Comparison of ENCODE assay signal across 1 cellular context in the genomic region with DNA sequence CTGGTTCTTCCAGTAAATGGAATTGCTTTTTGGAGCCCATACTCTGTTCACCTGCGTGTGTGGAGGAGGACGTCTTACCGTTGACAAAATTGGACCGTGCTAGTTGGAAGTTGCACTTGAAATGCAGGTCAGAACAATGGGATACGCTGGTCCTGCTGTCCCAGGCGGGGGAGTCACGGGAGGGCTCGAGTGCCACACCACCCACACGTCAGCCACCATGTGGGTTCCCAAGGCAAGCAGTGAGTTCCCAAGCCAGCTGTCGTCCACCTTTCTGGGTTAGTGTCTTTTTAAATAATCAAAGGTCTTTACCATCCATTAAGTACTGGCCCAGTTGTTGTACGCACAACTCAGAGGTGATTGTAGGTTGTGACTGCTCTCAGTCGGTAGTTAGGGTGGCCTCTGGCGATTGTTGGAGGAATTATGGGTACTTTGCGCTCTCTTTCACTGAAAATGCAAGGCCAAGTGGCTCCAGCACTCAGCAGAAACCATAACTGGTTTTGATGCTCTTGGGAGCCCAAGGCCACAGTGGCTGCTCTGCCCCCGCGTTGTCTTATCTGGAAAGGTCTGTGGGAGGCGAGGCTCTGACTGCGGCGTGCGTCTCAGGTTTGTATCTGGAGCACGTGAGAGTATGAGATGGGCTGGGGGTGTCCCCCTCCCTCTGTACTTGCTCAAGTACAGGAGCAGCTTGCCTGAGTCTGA.
TF ChIP-seq lines count a peak whose summit lies in the region.

No MANE protein-coding gene starts in this region.

TF ChIP-seq in GM23338, 12 proteins besides CTCF, POLR2A, EP300 and RAD21:
- TF ChIP-seq ZNF331 (CRISPR knock-in tag; IDR thresholded peaks at IDR 0.05; ENCODE audit: low read depth) (no peak), STAT1 (IDR thresholded peaks at IDR 0.05; ENCODE audit: unreplicated experiment) (no peak), JUNB (IDR thresholded peaks at IDR 0.05; ENCODE audit: unreplicated experiment) (no peak), EZH2 (IDR thresholded peaks at IDR 0.05; ENCODE audit: low read depth, unreplicated experiment) (no peak), POLR2AphosphoS5 (IDR thresholded peaks at IDR 0.05; ENCODE audit: low read depth) (no peak), ZNF114 (CRISPR knock-in tag; IDR thresholded peaks at IDR 0.05) (no peak), CREB1 (CRISPR knock-in tag; IDR thresholded peaks at IDR 0.05; ENCODE audit: low read depth) (no peak), NANOG (IDR thresholded peaks at IDR 0.05; ENCODE audit: borderline replicate concordance) (no peak), EZH2phosphoT487 (IDR thresholded peaks at IDR 0.05; ENCODE audit: unreplicated experiment) (no peak)
- TF ChIP-seq, protein P1, sequence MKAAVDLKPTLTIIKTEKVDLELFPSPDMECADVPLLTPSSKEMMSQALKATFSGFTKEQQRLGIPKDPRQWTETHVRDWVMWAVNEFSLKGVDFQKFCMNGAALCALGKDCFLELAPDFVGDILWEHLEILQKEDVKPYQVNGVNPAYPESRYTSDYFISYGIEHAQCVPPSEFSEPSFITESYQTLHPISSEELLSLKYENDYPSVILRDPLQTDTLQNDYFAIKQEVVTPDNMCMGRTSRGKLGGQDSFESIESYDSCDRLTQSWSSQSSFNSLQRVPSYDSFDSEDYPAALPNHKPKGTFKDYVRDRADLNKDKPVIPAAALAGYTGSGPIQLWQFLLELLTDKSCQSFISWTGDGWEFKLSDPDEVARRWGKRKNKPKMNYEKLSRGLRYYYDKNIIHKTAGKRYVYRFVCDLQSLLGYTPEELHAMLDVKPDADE (IDR thresholded peaks at IDR 0.05), result no peak
- TF ChIP-seq, protein P2, sequence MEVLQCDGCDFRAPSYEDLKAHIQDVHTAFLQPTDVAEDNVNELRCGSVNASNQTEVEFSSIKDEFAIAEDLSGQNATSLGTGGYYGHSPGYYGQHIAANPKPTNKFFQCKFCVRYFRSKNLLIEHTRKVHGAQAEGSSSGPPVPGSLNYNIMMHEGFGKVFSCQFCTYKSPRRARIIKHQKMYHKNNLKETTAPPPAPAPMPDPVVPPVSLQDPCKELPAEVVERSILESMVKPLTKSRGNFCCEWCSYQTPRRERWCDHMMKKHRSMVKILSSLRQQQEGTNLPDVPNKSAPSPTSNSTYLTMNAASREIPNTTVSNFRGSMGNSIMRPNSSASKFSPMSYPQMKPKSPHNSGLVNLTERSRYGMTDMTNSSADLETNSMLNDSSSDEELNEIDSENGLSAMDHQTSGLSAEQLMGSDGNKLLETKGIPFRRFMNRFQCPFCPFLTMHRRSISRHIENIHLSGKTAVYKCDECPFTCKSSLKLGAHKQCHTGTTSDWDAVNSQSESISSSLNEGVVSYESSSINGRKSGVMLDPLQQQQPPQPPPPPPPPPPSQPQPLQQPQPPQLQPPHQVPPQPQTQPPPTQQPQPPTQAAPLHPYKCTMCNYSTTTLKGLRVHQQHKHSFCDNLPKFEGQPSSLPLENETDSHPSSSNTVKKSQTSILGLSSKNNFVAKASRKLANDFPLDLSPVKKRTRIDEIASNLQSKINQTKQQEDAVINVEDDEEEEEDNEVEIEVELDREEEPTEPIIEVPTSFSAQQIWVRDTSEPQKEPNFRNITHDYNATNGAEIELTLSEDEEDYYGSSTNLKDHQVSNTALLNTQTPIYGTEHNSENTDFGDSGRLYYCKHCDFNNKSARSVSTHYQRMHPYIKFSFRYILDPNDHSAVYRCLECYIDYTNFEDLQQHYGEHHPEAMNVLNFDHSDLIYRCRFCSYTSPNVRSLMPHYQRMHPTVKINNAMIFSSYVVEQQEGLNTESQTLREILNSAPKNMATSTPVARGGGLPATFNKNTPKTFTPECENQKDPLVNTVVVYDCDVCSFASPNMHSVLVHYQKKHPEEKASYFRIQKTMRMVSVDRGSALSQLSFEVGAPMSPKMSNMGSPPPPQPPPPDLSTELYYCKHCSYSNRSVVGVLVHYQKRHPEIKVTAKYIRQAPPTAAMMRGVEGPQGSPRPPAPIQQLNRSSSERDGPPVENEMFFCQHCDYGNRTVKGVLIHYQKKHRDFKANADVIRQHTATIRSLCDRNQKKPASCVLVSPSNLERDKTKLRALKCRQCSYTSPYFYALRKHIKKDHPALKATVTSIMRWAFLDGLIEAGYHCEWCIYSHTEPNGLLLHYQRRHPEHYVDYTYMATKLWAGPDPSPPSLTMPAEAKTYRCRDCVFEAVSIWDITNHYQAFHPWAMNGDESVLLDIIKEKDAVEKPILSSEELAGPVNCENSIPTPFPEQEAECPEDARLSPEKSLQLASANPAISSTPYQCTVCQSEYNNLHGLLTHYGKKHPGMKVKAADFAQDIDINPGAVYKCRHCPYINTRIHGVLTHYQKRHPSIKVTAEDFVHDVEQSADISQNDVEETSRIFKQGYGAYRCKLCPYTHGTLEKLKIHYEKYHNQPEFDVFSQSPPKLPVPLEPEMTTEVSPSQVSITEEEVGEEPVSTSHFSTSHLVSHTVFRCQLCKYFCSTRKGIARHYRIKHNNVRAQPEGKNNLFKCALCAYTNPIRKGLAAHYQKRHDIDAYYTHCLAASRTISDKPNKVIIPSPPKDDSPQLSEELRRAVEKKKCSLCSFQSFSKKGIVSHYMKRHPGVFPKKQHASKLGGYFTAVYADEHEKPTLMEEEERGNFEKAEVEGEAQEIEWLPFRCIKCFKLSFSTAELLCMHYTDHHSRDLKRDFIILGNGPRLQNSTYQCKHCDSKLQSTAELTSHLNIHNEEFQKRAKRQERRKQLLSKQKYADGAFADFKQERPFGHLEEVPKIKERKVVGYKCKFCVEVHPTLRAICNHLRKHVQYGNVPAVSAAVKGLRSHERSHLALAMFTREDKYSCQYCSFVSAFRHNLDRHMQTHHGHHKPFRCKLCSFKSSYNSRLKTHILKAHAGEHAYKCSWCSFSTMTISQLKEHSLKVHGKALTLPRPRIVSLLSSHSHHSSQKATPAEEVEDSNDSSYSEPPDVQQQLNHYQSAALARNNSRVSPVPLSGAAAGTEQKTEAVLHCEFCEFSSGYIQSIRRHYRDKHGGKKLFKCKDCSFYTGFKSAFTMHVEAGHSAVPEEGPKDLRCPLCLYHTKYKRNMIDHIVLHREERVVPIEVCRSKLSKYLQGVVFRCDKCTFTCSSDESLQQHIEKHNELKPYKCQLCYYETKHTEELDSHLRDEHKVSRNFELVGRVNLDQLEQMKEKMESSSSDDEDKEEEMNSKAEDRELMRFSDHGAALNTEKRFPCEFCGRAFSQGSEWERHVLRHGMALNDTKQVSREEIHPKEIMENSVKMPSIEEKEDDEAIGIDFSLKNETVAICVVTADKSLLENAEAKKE (CRISPR knock-in tag; IDR thresholded peaks at IDR 0.05), result no peak
- TF ChIP-seq, protein P3, sequence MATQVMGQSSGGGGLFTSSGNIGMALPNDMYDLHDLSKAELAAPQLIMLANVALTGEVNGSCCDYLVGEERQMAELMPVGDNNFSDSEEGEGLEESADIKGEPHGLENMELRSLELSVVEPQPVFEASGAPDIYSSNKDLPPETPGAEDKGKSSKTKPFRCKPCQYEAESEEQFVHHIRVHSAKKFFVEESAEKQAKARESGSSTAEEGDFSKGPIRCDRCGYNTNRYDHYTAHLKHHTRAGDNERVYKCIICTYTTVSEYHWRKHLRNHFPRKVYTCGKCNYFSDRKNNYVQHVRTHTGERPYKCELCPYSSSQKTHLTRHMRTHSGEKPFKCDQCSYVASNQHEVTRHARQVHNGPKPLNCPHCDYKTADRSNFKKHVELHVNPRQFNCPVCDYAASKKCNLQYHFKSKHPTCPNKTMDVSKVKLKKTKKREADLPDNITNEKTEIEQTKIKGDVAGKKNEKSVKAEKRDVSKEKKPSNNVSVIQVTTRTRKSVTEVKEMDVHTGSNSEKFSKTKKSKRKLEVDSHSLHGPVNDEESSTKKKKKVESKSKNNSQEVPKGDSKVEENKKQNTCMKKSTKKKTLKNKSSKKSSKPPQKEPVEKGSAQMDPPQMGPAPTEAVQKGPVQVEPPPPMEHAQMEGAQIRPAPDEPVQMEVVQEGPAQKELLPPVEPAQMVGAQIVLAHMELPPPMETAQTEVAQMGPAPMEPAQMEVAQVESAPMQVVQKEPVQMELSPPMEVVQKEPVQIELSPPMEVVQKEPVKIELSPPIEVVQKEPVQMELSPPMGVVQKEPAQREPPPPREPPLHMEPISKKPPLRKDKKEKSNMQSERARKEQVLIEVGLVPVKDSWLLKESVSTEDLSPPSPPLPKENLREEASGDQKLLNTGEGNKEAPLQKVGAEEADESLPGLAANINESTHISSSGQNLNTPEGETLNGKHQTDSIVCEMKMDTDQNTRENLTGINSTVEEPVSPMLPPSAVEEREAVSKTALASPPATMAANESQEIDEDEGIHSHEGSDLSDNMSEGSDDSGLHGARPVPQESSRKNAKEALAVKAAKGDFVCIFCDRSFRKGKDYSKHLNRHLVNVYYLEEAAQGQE (IDR thresholded peaks at IDR 0.05; ENCODE audit: unreplicated experiment), result no peak
